21 cellular contexts compared by ENCODE assay signal in genomic region chr15:50943623-50944022, GRCh38.
"Had no signal": no experiment of that assay in that cellular context is flagged by ENCODE, and none has a peak within 500 bp of the region (broad histone marks: within the 10 kb centered on the region; RNA-seq: fewer than 3 reads in every experiment).

No MANE protein-coding gene starts in this region.

- ATAC-seq: activated CD8-positive, alpha-beta memory T cell treated with anti-CD3 and anti-CD28 coated beads, Interleukin-2, amount 10 ng/mL, durations not matched to agents 7 days and 5 days; activated T-helper 17 cell treated with anti-CD3 and anti-CD28 coated beads, Interleukin-2, amount 50 U/mL, for 72 hours; body of pancreas; esophagus mucosa; gastroesophageal sphincter; heart left ventricle; left lung; stimulated activated naive B cell treated with anti-CD40 and anti-IgM and Interleukin-4, amounts not matched to agents 10 μg/mL and 1 μg/mL and 100 μg/mL, for 72 hours; WTC11 had no signal

- H3K4me1 ChIP-seq: body of pancreas, gastroesophageal sphincter, heart left ventricle, left lung, thyroid gland had no signal

- H3K27ac ChIP-seq: body of pancreas, coronary artery, gastroesophageal sphincter, heart left ventricle, left lung, thyroid gland had no signal

- H3K9me3 ChIP-seq: body of pancreas, gastroesophageal sphincter, heart left ventricle, left lung, thyroid gland had no signal

- FAIRE-seq: endometrium, TTC549 had no signal

- H3K4me3 ChIP-seq: body of pancreas, coronary artery, gastroesophageal sphincter, heart left ventricle, left lung, thyroid gland had no signal

- H3K27me3 ChIP-seq: body of pancreas, gastroesophageal sphincter, heart left ventricle, left lung, thyroid gland had no signal

- DNase-seq: activated CD4-positive, alpha-beta memory T cell treated with anti-CD3 and anti-CD28 coated beads, Interleukin-2, amount 10 ng/mL, durations not matched to agents 7 days and 5 days; activated CD4-positive, alpha-beta T cell treated with anti-CD3 and anti-CD28 coated beads for 4 hours; activated CD8-positive, alpha-beta memory T cell treated with anti-CD3 and anti-CD28 coated beads, Interleukin-2, amount 10 ng/mL, durations not matched to agents 7 days and 5 days; activated naive CD4-positive, alpha-beta T cell; activated naive CD8-positive, alpha-beta T cell treated with anti-CD3 and anti-CD28 coated beads, Interleukin-2, amount 10 ng/mL, durations not matched to agents 7 days and 5 days; activated T-cell treated with anti-CD3 and anti-CD28 coated beads, Interleukin-2, amount 50 U/mL, for 1 hour; body of pancreas; central memory CD4-positive, alpha-beta T cell; heart left ventricle; left lung; midbrain; nucleus accumbens; stimulated activated naive B cell treated with anti-CD40 and anti-IgM and Interleukin-4, amounts not matched to agents 10 μg/mL and 1 μg/mL and 100 μg/mL, for 72 hours; thyroid gland had no signal
